1 cellular context compared by ENCODE assay signal in genomic region chr11:60124802-60125432, GRCh38.
TF ChIP-seq lines count a peak whose summit lies in the region.

No MANE protein-coding gene starts in this region.

TF ChIP-seq in GM23338, 12 proteins besides CTCF, POLR2A, EP300 and RAD21 (continued from another document):
- no peak for TF ChIP-seq REST (IDR thresholded peaks at IDR 0.05; ENCODE audit: unreplicated experiment)
- no peak for TF ChIP-seq ETS1 (IDR thresholded peaks at IDR 0.05)
